ENCODE assay signal across 8 cellular contexts in genomic region chr1:155044812-155045690, GRCh38. TPM values are rescaled to one million over a fixed set of nuclear protein-coding genes. Genes with fewer than 3 reads are reported as not detected.
DNase-seq lines count a peak whose midpoint lies in the region; ATAC-seq and TF ChIP-seq lines count a peak whose summit lies in the region.

No MANE protein-coding gene starts in this region.

- H3K27me3 ChIP-seq in colonic mucosa: no peaks in the 10 kb centered on the region

- peak; percentile 70; the same call in 1 of the 2 replicates for TF ChIP-seq CTCF in GM12875 (IDR thresholded peaks at IDR 0.05; ENCODE audit: borderline replicate concordance, insufficient read depth, low read depth, low read length)
- peak; percentile 69 for TF ChIP-seq CTCF in WI38 (IDR thresholded peaks at IDR 0.05; ENCODE audit: low read depth, low read length)
- peak; percentile 75 for TF ChIP-seq CTCF in colonic mucosa (IDR thresholded peaks at IDR 0.05)

- DNase-seq in ACHN: peak; percentile 88
- DNase-seq in NCI-H2171 treated with DMSO at 0.1 percent for 48 hours (lab: John Stamatoyannopoulos, UW): peak; percentile 56
- peak; percentile 89 for DNase-seq in colonic mucosa
- DNase-seq in left colon: peak; percentile 85 to 90
- DNase-seq in stimulated activated CD4-positive, alpha-beta T cell treated with anti-CD3 and anti-CD28 coated beads, TNF-alpha, amount 100 ng/mL, for 4 hours (ENCODE audit: low read depth in 3 of 3): peak in 2 of 3 experiments; percentile 27 to 36

- peaks cover 12% of the 10 kb centered on the region for H3K4me1 ChIP-seq in colonic mucosa

- peak overlapping the region in 1 of 2 donors; percentile 67 for H3K9ac ChIP-seq in colonic mucosa (ENCODE audit: low read depth in 2 of 2, low read length in 2 of 2)

- H3K36me3 ChIP-seq in colonic mucosa: no peaks in the 10 kb centered on the region

- ATAC-seq in left colon: peak; percentile 74
- ATAC-seq in HG02970 (IDR thresholded peaks at IDR 0.05; ENCODE audit: low FRiP score, unreplicated experiment): no peak

- H3K9me3 ChIP-seq in colonic mucosa: no peaks in the 10 kb centered on the region

- H3K27ac ChIP-seq in colonic mucosa: peak overlapping the region; percentile 76

- in situ Hi-C loops in ACHN (cut with HindIII; ENCODE audit: low pct_ligation_motif_present, low pct_unique_long_range_greater_than_20kb, low sequenced_read_pairs): no loop called here

- intact Hi-C loops in colonic mucosa (cut with DNase I) (no loop called here), left colon (cut with DNase I, micrococcal nuclease) (no loop called here)

- H3K4me3 ChIP-seq in GM12875 (ENCODE audit: low read depth, low read length) (no peak overlapping the region), WI38 (ENCODE audit: low read depth, low read length) (no peak overlapping the region), colonic mucosa (no peak overlapping the region)

RNA-seq across cellular contexts. Expression of gene ADAM15, which starts 6.1 kb away (rescaled TPM):
- total RNA-seq in colonic mucosa (100 to 1,000 TPM; 101 to 228 TPM), left colon (100 to 1,000 TPM in 1 of 2 donors, 10 to 100 TPM in 1; 88.9 to 160 TPM)

RNA-seq across cellular contexts. Expression of gene DCST1, which starts 11.4 kb away (rescaled TPM):
- not detected for total RNA-seq in colonic mucosa
- total RNA-seq in left colon: under 1 TPM in 1 of 2 donors, not detected in 1; 0.21 TPM

RNA-seq across cellular contexts. Expression of gene DCST2, which starts 11.5 kb away (rescaled TPM):
- total RNA-seq in colonic mucosa: 1 to 10 TPM; 1.7 to 1.9 TPM
- total RNA-seq in left colon: 1 to 10 TPM; 1.5 to 3.6 TPM

RNA-seq across cellular contexts. Expression of gene EFNA4, which starts 18.5 kb away (rescaled TPM):
- total RNA-seq in colonic mucosa (10 to 100 TPM; 26.1 to 27.2 TPM), left colon (10 to 100 TPM; 23.0 to 33.5 TPM)

RNA-seq across cellular contexts. Expression of gene EFNA3, which starts 33.6 kb away (rescaled TPM):
- total RNA-seq in colonic mucosa: 10 to 100 TPM; 12.7 to 21.4 TPM
- total RNA-seq in left colon: 10 to 100 TPM in 1 of 2 donors, 1 to 10 TPM in 1; 7.7 to 23.1 TPM

Comparison
In these comparisons a context has a peak if more than half of its experiments do, and no peak if none do; other contexts are left out.
1. DNase-seq: peak in every context shown above with its lines; median percentile 89 in colonic mucosa; 88 in ACHN; 88 in left colon; 56 in NCI-H2171 treated with DMSO at 0.1 percent for 48 hours; 32 in stimulated activated CD4-positive, alpha-beta T cell treated with anti-CD3 and anti-CD28 coated beads, TNF-alpha, amount 100 ng/mL, for 4 hours.